ENCODE assay signal across 29 cellular contexts in genomic region chr7:86454753-86455152, GRCh38.
"Had no signal": no experiment of that assay in that cellular context is flagged by ENCODE, and none has a peak within 500 bp of the region (broad histone marks: within the 10 kb centered on the region; RNA-seq: fewer than 3 reads in every experiment).

No MANE protein-coding gene starts in this region.

- H3K9me3 Mint-ChIP-seq: mesothelial cell of epicardium; naive B cell; nephron progenitor cell; stimulated activated memory B cell treated with anti-CD40 and anti-IgM and Interleukin-4, amounts not matched to agents 10 μg/mL and 1 μg/mL and 100 μg/mL, for 72 hours; stimulated activated naive CD8-positive, alpha-beta T cell treated with anti-CD3 and anti-CD28 coated beads, Interleukin-15, amount 100 ng/mL, for 72 hours had no signal

- H3K27me3 ChIP-seq: ovary, right atrium auricular region, right lobe of liver, testis, thyroid gland, transverse colon, upper lobe of left lung, vagina had no signal

- H3K36me3 Mint-ChIP-seq: mesothelial cell of epicardium; naive B cell; natural killer cell; stimulated activated memory B cell treated with anti-CD40 and anti-IgM and Interleukin-4, amounts not matched to agents 10 μg/mL and 1 μg/mL and 100 μg/mL, for 72 hours had no signal

- H3K27ac Mint-ChIP-seq: mesothelial cell of epicardium; naive B cell; natural killer cell; nephron progenitor cell; progenitor cell of endocrine pancreas; stimulated activated memory B cell treated with anti-CD40 and anti-IgM and Interleukin-4, amounts not matched to agents 10 μg/mL and 1 μg/mL and 100 μg/mL, for 72 hours; stimulated activated naive CD8-positive, alpha-beta T cell treated with anti-CD3 and anti-CD28 coated beads, Interleukin-15, amount 100 ng/mL, for 72 hours had no signal

- H3K4me3 Mint-ChIP-seq: mesothelial cell of epicardium; naive B cell; natural killer cell; nephron progenitor cell; stimulated activated memory B cell treated with anti-CD40 and anti-IgM and Interleukin-4, amounts not matched to agents 10 μg/mL and 1 μg/mL and 100 μg/mL, for 72 hours; stimulated activated naive CD8-positive, alpha-beta T cell treated with anti-CD3 and anti-CD28 coated beads, Interleukin-15, amount 100 ng/mL, for 72 hours had no signal

- ATAC-seq: left cardiac atrium; left lobe of liver; left ventricle myocardium superior; lower lobe of right lung; natural killer cell; right lobe of liver; stimulated activated memory B cell treated with anti-CD40 and anti-IgM and Interleukin-4, amounts not matched to agents 10 μg/mL and 1 μg/mL and 100 μg/mL, for 72 hours; stimulated activated naive CD8-positive, alpha-beta T cell treated with anti-CD3 and anti-CD28 coated beads, Interleukin-15, amount 100 ng/mL, for 72 hours had no signal

- DNase-seq: kidney glomerular epithelial cell; left cardiac atrium; left ventricle myocardium superior; lower lobe of right lung; mammary epithelial cell; mesendoderm; naive B cell; natural killer cell; nephron progenitor cell; ovary; right lobe of liver; stimulated activated CD4-positive, alpha-beta T cell treated with anti-CD3 and anti-CD28 coated beads, Interleukin-1b, Interleukin-23, amount 100 ng/mL, for 48 hours; stimulated activated CD4-positive, alpha-beta T cell treated with anti-CD3 and anti-CD28 coated beads, Interleukin-2, amount 100 ng/mL, for 48 hours; stimulated activated CD4-positive, alpha-beta T cell treated with anti-CD3 and anti-CD28 coated beads, Interleukin-4, amount 100 ng/mL, for 4 hours; stimulated activated CD8-positive, alpha-beta memory T cell treated with anti-CD3 and anti-CD28 coated beads, Interleukin-4, amount 100 ng/mL, for 48 hours; stimulated activated naive CD4-positive, alpha-beta T cell treated with Interleukin-2 at 50 U/mL for 16 hours; stimulated activated naive CD8-positive, alpha-beta T cell treated with anti-CD3 and anti-CD28 coated beads, Interleukin-15, amount 100 ng/mL, for 72 hours; substantia nigra; testis; thyroid gland; transverse colon; upper lobe of left lung had no signal

- H3K4me1 ChIP-seq: lower lobe of right lung, right atrium auricular region, right lobe of liver, testis, thyroid gland, transverse colon, upper lobe of left lung, vagina had no signal

- H3K4me1 Mint-ChIP-seq: mesothelial cell of epicardium; naive B cell; natural killer cell; stimulated activated memory B cell treated with anti-CD40 and anti-IgM and Interleukin-4, amounts not matched to agents 10 μg/mL and 1 μg/mL and 100 μg/mL, for 72 hours; stimulated activated naive CD8-positive, alpha-beta T cell treated with anti-CD3 and anti-CD28 coated beads, Interleukin-15, amount 100 ng/mL, for 72 hours had no signal

- H3K36me3 ChIP-seq: lower lobe of right lung, ovary, right atrium auricular region, right lobe of liver, thyroid gland, transverse colon, upper lobe of left lung, vagina had no signal

- H3K27ac ChIP-seq: lower lobe of right lung, ovary, right atrium auricular region, right lobe of liver, testis, thyroid gland, transverse colon, upper lobe of left lung, vagina had no signal

- H3K4me3 ChIP-seq: lower lobe of right lung, ovary, right atrium auricular region, right lobe of liver, smooth muscle cell, testis, thyroid gland, transverse colon, upper lobe of left lung, vagina had no signal

- H3K9me3 ChIP-seq: lower lobe of right lung, ovary, right atrium auricular region, right lobe of liver, testis, thyroid gland, transverse colon, upper lobe of left lung, vagina had no signal

- H3K27me3 Mint-ChIP-seq: naive B cell; progenitor cell of endocrine pancreas; stimulated activated memory B cell treated with anti-CD40 and anti-IgM and Interleukin-4, amounts not matched to agents 10 μg/mL and 1 μg/mL and 100 μg/mL, for 72 hours; stimulated activated naive CD8-positive, alpha-beta T cell treated with anti-CD3 and anti-CD28 coated beads, Interleukin-15, amount 100 ng/mL, for 72 hours had no signal

- H3K4me2 ChIP-seq: smooth muscle cell had no signal
